20 cellular contexts compared by ENCODE assay signal in the genomic region with DNA sequence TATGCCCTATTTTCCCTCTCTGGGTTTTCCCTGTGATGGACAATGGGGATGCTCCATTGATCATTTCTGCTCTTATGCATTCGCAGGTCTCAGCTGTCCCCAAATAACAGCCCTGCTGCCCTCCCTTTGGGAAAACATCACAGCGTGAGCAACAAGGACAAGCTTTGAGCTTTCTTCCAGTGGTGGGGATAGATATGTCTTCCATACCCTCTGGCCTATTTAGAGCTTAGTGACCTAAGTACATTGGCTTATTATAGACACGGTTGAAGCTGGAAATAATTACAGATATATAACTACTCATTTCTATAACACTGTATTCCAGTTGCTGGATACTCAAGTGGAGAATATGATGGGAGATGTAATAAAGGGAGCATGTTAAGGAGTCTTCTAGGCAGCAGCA.
A peak's percentile ranks its signal among the peaks of the same experiment; 100 is the strongest.
DNase-seq lines count a peak whose midpoint lies in the region; ATAC-seq and TF ChIP-seq lines count a peak whose summit lies in the region.
"Had no signal": no experiment of that assay in that cellular context is flagged by ENCODE, and none has a peak within 500 bp of the region (broad histone marks: within the 10 kb centered on the region; RNA-seq: fewer than 3 reads in every experiment).

No MANE protein-coding gene starts in this region.

- H3K36me3 Mint-ChIP-seq in activated CD4-positive, alpha-beta T cell treated with anti-CD3 and anti-CD28 coated beads, Interleukin-2, amount 10 ng/mL, durations not matched to agents 24 days and 14 days (ENCODE audit: low read depth): no peaks in the 10 kb centered on the region
- no peaks in the 10 kb centered on the region for H3K36me3 Mint-ChIP-seq in activated CD4-positive, alpha-beta T cell treated with anti-CD3 and anti-CD28 coated beads, Interleukin-2, amount 10 ng/mL, durations not matched to agents 7 days and 5 days (ENCODE audit: low read depth)
- H3K36me3 Mint-ChIP-seq: CD4-positive, CD25-positive, alpha-beta regulatory T cell; CD8-positive, alpha-beta memory T cell had no signal

- H3K4me1 Mint-ChIP-seq in activated CD4-positive, alpha-beta T cell treated with anti-CD3 and anti-CD28 coated beads, Interleukin-2, amount 10 ng/mL, durations not matched to agents 24 days and 14 days: no peaks in the 10 kb centered on the region
- no peaks in the 10 kb centered on the region for H3K4me1 Mint-ChIP-seq in activated CD4-positive, alpha-beta T cell treated with anti-CD3 and anti-CD28 coated beads, Interleukin-2, amount 10 ng/mL, durations not matched to agents 7 days and 5 days
- H3K4me1 Mint-ChIP-seq: CD4-positive, CD25-positive, alpha-beta regulatory T cell; CD8-positive, alpha-beta memory T cell; H9 had no signal

- intact Hi-C loops in activated CD4-positive, alpha-beta T cell treated with anti-CD3 and anti-CD28 coated beads, Interleukin-2, amount 10 ng/mL, durations not matched to agents 24 days and 14 days (cut with micrococcal nuclease): no loop called here
- intact Hi-C loops in heart left ventricle (cut with DNase I): loop anchor here in 1 of 10 donors (5.0 kb wide), 1 partner anchor 38 kb away; no protein-coding TSS in a partner anchor
- intact Hi-C loops in right cardiac atrium (cut with DNase I): no loop called here
- intact Hi-C loops in left ventricle myocardium superior (cut with micrococcal nuclease): no loop called here

- H3K4me1 ChIP-seq in heart left ventricle (peaks cover 0 to 42% (median 5%) of the 10 kb centered on the region in 12 donors), right cardiac atrium (ENCODE audit: control insufficient read depth, insufficient read depth, low read length) (no peaks in the 10 kb centered on the region)
- H3K4me1 ChIP-seq: BE2C had no signal

- peak; percentile 18 for DNase-seq in activated CD4-positive, alpha-beta T cell treated with anti-CD3 and anti-CD28 coated beads, Interleukin-2, amount 10 ng/mL, durations not matched to agents 24 days and 14 days
- DNase-seq in activated CD4-positive, alpha-beta T cell treated with anti-CD3 and anti-CD28 coated beads, Interleukin-2, amount 10 ng/mL, durations not matched to agents 7 days and 5 days: no peak
- DNase-seq in heart left ventricle (no peak), right cardiac atrium (no peak), left ventricle myocardium superior (no peak)
- DNase-seq: 8988T; BE2C; C1 segment of cervical spinal cord; CD4-positive, CD25-positive, alpha-beta regulatory T cell; CD8-positive, alpha-beta memory T cell; COR-L47; DMS 273 treated with DMSO at 0.1 percent for 48 hours; DMS53; DND-41; EL; H9 had no signal

- ATAC-seq in heart left ventricle (peak in 3 of 4 donors; percentile 27 to 52 (median 44)), right cardiac atrium (no peak), left ventricle myocardium superior (peak; percentile 63), GM19324 (IDR thresholded peaks at IDR 0.05; ENCODE audit: low FRiP score, unreplicated experiment) (no peak), HG03159 (IDR thresholded peaks at IDR 0.05; ENCODE audit: unreplicated experiment) (no peak)
- ATAC-seq: GM12878, HepG2 had no signal

- no peak overlapping the region for H3K27ac Mint-ChIP-seq in activated CD4-positive, alpha-beta T cell treated with anti-CD3 and anti-CD28 coated beads, Interleukin-2, amount 10 ng/mL, durations not matched to agents 24 days and 14 days
- H3K27ac Mint-ChIP-seq in activated CD4-positive, alpha-beta T cell treated with anti-CD3 and anti-CD28 coated beads, Interleukin-2, amount 10 ng/mL, durations not matched to agents 7 days and 5 days: no peak overlapping the region
- H3K27ac Mint-ChIP-seq: CD4-positive, CD25-positive, alpha-beta regulatory T cell; CD8-positive, alpha-beta memory T cell; H9 had no signal

- H3K27ac ChIP-seq in heart left ventricle (peak overlapping the region in 10 of 12 donors; percentile 1 to 70 (median 44)), right cardiac atrium (ENCODE audit: low read length) (no peak overlapping the region)

- WGBS in heart left ventricle, 4 donors: 52 to 61% (median 52%) methylated on average over 3 of the region's 3 CpGs
- 65% methylated on average over 3 of the region's 3 CpGs for WGBS in right cardiac atrium

- no peak for TF ChIP-seq CTCF in heart left ventricle (IDR thresholded peaks at IDR 0.05)

- H3K36me3 ChIP-seq in heart left ventricle: no peaks in the 10 kb centered on the region
- H3K36me3 ChIP-seq: BE2C had no signal

- POLR2A ChIA-PET in activated CD4-positive, alpha-beta T cell treated with anti-CD3 and anti-CD28 coated beads, Interleukin-2, amount 10 ng/mL, durations not matched to agents 7 days and 5 days (lab: Charles Lee): no interaction called here

- no peak overlapping the region for H3K4me3 Mint-ChIP-seq in activated CD4-positive, alpha-beta T cell treated with anti-CD3 and anti-CD28 coated beads, Interleukin-2, amount 10 ng/mL, durations not matched to agents 24 days and 14 days
- H3K4me3 Mint-ChIP-seq in activated CD4-positive, alpha-beta T cell treated with anti-CD3 and anti-CD28 coated beads, Interleukin-2, amount 10 ng/mL, durations not matched to agents 7 days and 5 days: no peak overlapping the region
- H3K4me3 Mint-ChIP-seq: CD4-positive, CD25-positive, alpha-beta regulatory T cell; CD8-positive, alpha-beta memory T cell; H9 had no signal

- H3K27me3 Mint-ChIP-seq in activated CD4-positive, alpha-beta T cell treated with anti-CD3 and anti-CD28 coated beads, Interleukin-2, amount 10 ng/mL, durations not matched to agents 24 days and 14 days: peaks cover 5% of the 10 kb centered on the region
- H3K27me3 Mint-ChIP-seq in activated CD4-positive, alpha-beta T cell treated with anti-CD3 and anti-CD28 coated beads, Interleukin-2, amount 10 ng/mL, durations not matched to agents 7 days and 5 days: peaks cover 3% of the 10 kb centered on the region
- H3K27me3 Mint-ChIP-seq: CD4-positive, CD25-positive, alpha-beta regulatory T cell had no signal

- H3K9me3 ChIP-seq in heart left ventricle (no peaks in the 10 kb centered on the region), right cardiac atrium (ENCODE audit: control insufficient read depth, low read length) (no peaks in the 10 kb centered on the region)
- H3K9me3 ChIP-seq: BE2C had no signal

- H3K27me3 ChIP-seq in heart left ventricle (no peaks in the 10 kb centered on the region), right cardiac atrium (ENCODE audit: control insufficient read depth, insufficient read depth) (no peaks in the 10 kb centered on the region)
- H3K27me3 ChIP-seq: BE2C had no signal

- TF ChIP-seq POLR2A in heart left ventricle (IDR thresholded peaks at IDR 0.05): no peak

- H3K4me3 ChIP-seq in heart left ventricle (no peak overlapping the region), right cardiac atrium (ENCODE audit: low read length) (no peak overlapping the region)
- H3K4me3 ChIP-seq: GM12878 had no signal

- H3K9me3 Mint-ChIP-seq in activated CD4-positive, alpha-beta T cell treated with anti-CD3 and anti-CD28 coated beads, Interleukin-2, amount 10 ng/mL, durations not matched to agents 24 days and 14 days: no peaks in the 10 kb centered on the region
- peaks cover 4% of the 10 kb centered on the region for H3K9me3 Mint-ChIP-seq in activated CD4-positive, alpha-beta T cell treated with anti-CD3 and anti-CD28 coated beads, Interleukin-2, amount 10 ng/mL, durations not matched to agents 7 days and 5 days
- H3K9me3 Mint-ChIP-seq: CD8-positive, alpha-beta memory T cell; H9 had no signal

- CTCF ChIA-PET in activated CD4-positive, alpha-beta T cell treated with anti-CD3 and anti-CD28 coated beads, Interleukin-2, amount 10 ng/mL, durations not matched to agents 7 days and 5 days (lab: Charles Lee): interaction anchor here (0.6 kb wide), 2 partner anchors 22 to 1567 kb away, joined by 3 to 4 read pairs; no protein-coding TSS in a partner anchor

Comparison
In these comparisons a context has a peak if more than half of its experiments do, and no peak if none do; other contexts are left out.
1. ATAC-seq: peak in heart left ventricle (3 of 4) and left ventricle myocardium superior (single experiment); none in right cardiac atrium (0 of 2), GM19324 (single experiment) and HG03159 (single experiment).